8 cellular contexts compared by ENCODE assay signal in the genomic region with DNA sequence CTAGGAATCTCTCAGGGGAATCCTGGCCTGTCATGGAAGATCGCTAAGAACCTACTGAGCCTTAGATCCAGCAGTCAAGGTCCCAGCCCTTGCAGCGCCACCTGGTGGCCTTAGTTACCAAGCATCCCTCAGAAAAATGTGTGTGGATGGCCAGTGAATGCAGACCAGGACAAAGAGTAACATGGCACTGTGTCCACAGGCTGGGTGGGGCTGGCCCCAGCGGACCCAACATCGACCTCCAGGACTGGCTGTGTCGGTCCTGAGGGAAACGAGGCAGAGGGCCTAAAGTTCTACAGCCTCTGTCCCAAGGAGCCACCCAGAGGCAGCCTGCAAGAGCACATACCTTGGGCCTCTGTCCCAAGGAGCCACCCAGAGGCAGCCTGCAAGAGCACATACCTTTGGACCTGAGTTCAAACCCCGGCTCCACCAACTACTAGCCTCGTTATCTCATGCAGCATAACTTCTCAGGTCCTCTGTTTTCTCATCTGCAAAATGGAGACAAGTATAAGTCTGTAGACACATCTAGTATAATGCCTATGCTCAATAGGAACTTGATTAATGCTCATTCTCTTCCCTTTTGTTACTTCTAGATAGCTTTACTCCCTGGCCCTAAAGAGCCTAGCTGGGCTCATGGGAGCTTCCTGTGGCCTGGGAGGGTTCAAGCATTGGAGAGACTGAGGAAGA. TPM values are rescaled to one million over a fixed set of nuclear protein-coding genes. Genes with fewer than 3 reads are reported as not detected.
DNase-seq lines count a peak whose midpoint lies in the region; ATAC-seq lines count a peak whose summit lies in the region.

No MANE protein-coding gene starts in this region.

- H3K4me1 ChIP-seq in BLaER1 (peaks cover 63% of the 10 kb centered on the region), mesenchymal stem cell (ENCODE audit: control insufficient read depth, insufficient read depth, low read depth, low read length) (peaks cover 11% of the 10 kb centered on the region)
- peaks cover 26% of the 10 kb centered on the region for H3K4me1 ChIP-seq in effector memory CD4-positive, alpha-beta T cell (ENCODE audit: control insufficient read depth, insufficient read depth, low read length, poor library complexity, severe bottlenecking)

- H3K4ac ChIP-seq in mesenchymal stem cell (ENCODE audit: low read depth in 1 of 2, low read length in 2 of 2), result no peak overlapping the region

- H4K20me1 ChIP-seq in BLaER1, result no peaks in the 10 kb centered on the region

- CTCF ChIA-PET in activated CD4-positive, alpha-beta memory T cell treated with anti-CD3 and anti-CD28 coated beads, Interleukin-2, amount 10 ng/mL, durations not matched to agents 7 days and 5 days (lab: Charles Lee), result interaction anchor here (0.8 to 4.2 kb wide), 18 partner anchors 13 to 292 kb away, joined by 3 to 56 read pairs (median 3); a partner anchor contains a TSS

- H4K8ac ChIP-seq in mesenchymal stem cell (ENCODE audit: low read length), result no peak overlapping the region

- H3K4me3 ChIP-seq in BLaER1 (no peak overlapping the region), mesenchymal stem cell (ENCODE audit: insufficient read depth in 1 of 2, low read depth in 1 of 2, low read length in 2 of 2) (no peak overlapping the region)
- no peak overlapping the region for H3K4me3 ChIP-seq in effector memory CD4-positive, alpha-beta T cell (ENCODE audit: insufficient read depth, low read depth, low read length, poor library complexity, severe bottlenecking)

- H3K14ac ChIP-seq in mesenchymal stem cell (ENCODE audit: low read length in 2 of 2), result no peak overlapping the region

- 7% methylated on average over 6 of the region's 8 CpGs for WGBS in mesenchymal stem cell

- H3K4me2 ChIP-seq in BLaER1, result peak overlapping the region; percentile 80
- H3K4me2 ChIP-seq in mesenchymal stem cell (ENCODE audit: low read length, poor library complexity, severe bottlenecking), result no peak overlapping the region

- H3K79me1 ChIP-seq in mesenchymal stem cell (replicated peaks; ENCODE audit: low read length, poor library complexity, severe bottlenecking), result no peaks in the 10 kb centered on the region

- DNase-seq in HK-2 (ENCODE audit: unreplicated experiment) (peak; percentile 67), NCI-H774 (lab: John Stamatoyannopoulos, UW) (peak; percentile 54), mesenchymal stem cell (peak; percentile 76)
- peak; percentile 77 for DNase-seq in activated CD4-positive, alpha-beta memory T cell treated with anti-CD3 and anti-CD28 coated beads, Interleukin-2, amount 10 ng/mL, durations not matched to agents 7 days and 5 days
- DNase-seq in effector memory CD4-positive, alpha-beta T cell, result peak; percentile 50 to 67 (median 52)
- DNase-seq in stimulated activated CD8-positive, alpha-beta memory T cell treated with anti-CD3 and anti-CD28 coated beads, Interleukin-2, amount 100 ng/mL, for 1 hour (ENCODE audit: low read depth in 2 of 2), result peak; percentile 45 to 55

- no peak overlapping the region for H2AFZ ChIP-seq in mesenchymal stem cell (ENCODE audit: low read depth, low read length)

- H3K27me3 ChIP-seq in BLaER1 (no peaks in the 10 kb centered on the region), mesenchymal stem cell (ENCODE audit: control insufficient read depth in 1 of 2, insufficient read depth in 1 of 2, low read length in 2 of 2) (no peaks in the 10 kb centered on the region)
- H3K27me3 ChIP-seq in effector memory CD4-positive, alpha-beta T cell (replicated peaks; ENCODE audit: control insufficient read depth, insufficient read depth, low read length, poor library complexity, severe bottlenecking), result no peaks in the 10 kb centered on the region

- H3K9me3 ChIP-seq in BLaER1 (no peaks in the 10 kb centered on the region), mesenchymal stem cell (ENCODE audit: control insufficient read depth, low read length) (no peaks in the 10 kb centered on the region)
- H3K9me3 ChIP-seq in effector memory CD4-positive, alpha-beta T cell (ENCODE audit: control insufficient read depth, low read length), result no peaks in the 10 kb centered on the region

- no peak overlapping the region for H3K9ac ChIP-seq in BLaER1
- no peak overlapping the region for H3K9ac ChIP-seq in mesenchymal stem cell (ENCODE audit: low read length)

- peak overlapping the region; percentile 47 for H3K27ac ChIP-seq in BLaER1
- H3K27ac ChIP-seq in effector memory CD4-positive, alpha-beta T cell (ENCODE audit: insufficient read depth, low read length, poor library complexity, severe bottlenecking), result peak overlapping the region; percentile 32
- H3K27ac ChIP-seq in mesenchymal stem cell (ENCODE audit: low read length, poor library complexity, severe bottlenecking), result no peak overlapping the region

- no peak overlapping the region for H2AK5ac ChIP-seq in mesenchymal stem cell (ENCODE audit: low read length, severe bottlenecking)

- POLR2A ChIA-PET in activated CD4-positive, alpha-beta memory T cell treated with anti-CD3 and anti-CD28 coated beads, Interleukin-2, amount 10 ng/mL, durations not matched to agents 7 days and 5 days (lab: Charles Lee), result interaction anchor here (0.7 to 1.1 kb wide), 3 partner anchors 15 to 281 kb away, joined by 3 read pairs; no protein-coding TSS in a partner anchor

- no peak overlapping the region for H3K4me3 Mint-ChIP-seq in activated CD4-positive, alpha-beta memory T cell treated with anti-CD3 and anti-CD28 coated beads, Interleukin-2, amount 10 ng/mL, durations not matched to agents 7 days and 5 days

- no peak overlapping the region for H3K23ac ChIP-seq in mesenchymal stem cell (ENCODE audit: low read length in 2 of 2)

- H2BK120ac ChIP-seq in mesenchymal stem cell (ENCODE audit: low read depth, low read length), result no peak overlapping the region

- no peaks in the 10 kb centered on the region for H3K9me3 Mint-ChIP-seq in activated CD4-positive, alpha-beta memory T cell treated with anti-CD3 and anti-CD28 coated beads, Interleukin-2, amount 10 ng/mL, durations not matched to agents 7 days and 5 days

- no peaks in the 10 kb centered on the region for H3K36me3 Mint-ChIP-seq in activated CD4-positive, alpha-beta memory T cell treated with anti-CD3 and anti-CD28 coated beads, Interleukin-2, amount 10 ng/mL, durations not matched to agents 7 days and 5 days (ENCODE audit: low read depth)

- peak overlapping the region; percentile 28 for H3K27ac Mint-ChIP-seq in activated CD4-positive, alpha-beta memory T cell treated with anti-CD3 and anti-CD28 coated beads, Interleukin-2, amount 10 ng/mL, durations not matched to agents 7 days and 5 days

- no peak overlapping the region for H2BK5ac ChIP-seq in mesenchymal stem cell (ENCODE audit: low read depth, low read length, poor library complexity, severe bottlenecking)

- no peak for ATAC-seq in HG03442 (IDR thresholded peaks at IDR 0.05; ENCODE audit: unreplicated experiment)

- H3K4me1 Mint-ChIP-seq in activated CD4-positive, alpha-beta memory T cell treated with anti-CD3 and anti-CD28 coated beads, Interleukin-2, amount 10 ng/mL, durations not matched to agents 7 days and 5 days, result peaks cover 46% of the 10 kb centered on the region

- no peak overlapping the region for H2BK12ac ChIP-seq in mesenchymal stem cell (ENCODE audit: low read length in 2 of 2)

- H3K27me3 Mint-ChIP-seq in activated CD4-positive, alpha-beta memory T cell treated with anti-CD3 and anti-CD28 coated beads, Interleukin-2, amount 10 ng/mL, durations not matched to agents 7 days and 5 days, result no peaks in the 10 kb centered on the region

- no peak overlapping the region for H3K18ac ChIP-seq in mesenchymal stem cell (ENCODE audit: low read depth in 1 of 2, low read length in 2 of 2)

- H3K36me3 ChIP-seq in BLaER1, result no peaks in the 10 kb centered on the region
- H3K36me3 ChIP-seq in effector memory CD4-positive, alpha-beta T cell (ENCODE audit: control insufficient read depth, insufficient read depth, low read length), result no peaks in the 10 kb centered on the region
- H3K36me3 ChIP-seq in mesenchymal stem cell (ENCODE audit: control insufficient read depth in 1 of 2, insufficient read depth in 2 of 2, low read depth in 1 of 2, low read length in 2 of 2), result no peaks in the 10 kb centered on the region

- no peak overlapping the region for H4K91ac ChIP-seq in mesenchymal stem cell (ENCODE audit: low read length)

- H2BK15ac ChIP-seq in mesenchymal stem cell (ENCODE audit: low read depth, poor library complexity, severe bottlenecking), result no peak overlapping the region

RNA-seq across cellular contexts. Expression of a gene that starts 57.5 kb away (rescaled TPM):
- 10 to 100 TPM; 70.1 to 72.6 TPM for total RNA-seq in activated CD4-positive, alpha-beta memory T cell treated with anti-CD3 and anti-CD28 coated beads, Interleukin-2, amount 10 ng/mL, durations not matched to agents 7 days and 5 days
- 10.2 TPM for polyA plus RNA-seq in mesenchymal stem cell (2013, experiment 1 of 2)
- 9.1 TPM for polyA plus RNA-seq in mesenchymal stem cell (2013, experiment 2 of 2)
